In genomic region chr12:108129017-108129812, GRCh38 we compare ENCODE assay signal across 8 cellular contexts. TPM values are rescaled to one million over a fixed set of nuclear protein-coding genes. Genes with fewer than 3 reads are reported as not detected.
A peak's percentile ranks its signal among the peaks of the same experiment; 100 is the strongest.
DNase-seq lines count a peak whose midpoint lies in the region.

WSCD2 (plus strand) TSS chr12:108129288; CDS start chr12:108195833, 66,545 bp downstream.

- no peak within 1 kb of the TSS for H2AFZ ChIP-seq in Karpas-422 (ENCODE audit: low read length)

- H3K9ac ChIP-seq in ES-I3 (ENCODE audit: low read depth, low read length) (peak within 1 kb of the TSS; percentile 64), Karpas-422 (ENCODE audit: low read length) (no peak within 1 kb of the TSS)

- peak within 1 kb of the TSS; percentile 46 for H3K4me3 ChIP-seq in iPS-11a (ENCODE audit: low read depth, low read length)
- no peak within 1 kb of the TSS for H3K4me3 ChIP-seq in Karpas-422 (ENCODE audit: low read length)

- H3K27ac ChIP-seq in Karpas-422 (ENCODE audit: low read length): no peak within 1 kb of the TSS

- no peak within 1 kb of the TSS for H3K4me2 ChIP-seq in Karpas-422 (ENCODE audit: low read depth, low read length, poor library complexity, severe bottlenecking)

- DNase-seq in NCI-H2171 treated with DMSO at 0.1 percent for 48 hours (lab: John Stamatoyannopoulos, UW): peak; percentile 88
- DNase-seq in astrocyte of the hippocampus (ENCODE audit: low read depth, low spot score): peak; percentile 33
- DNase-seq in retina: peak; percentile 88
- DNase-seq in Karpas-422: no peak
- DNase-seq in NAMALWA (ENCODE audit: low spot score): no peak
- DNase-seq in activated gamma-delta T cell treated with Interleukin-2 at 50 U/mL for 16 hours: no peak

- H3K36me3 ChIP-seq in ES-I3 (ENCODE audit: insufficient read depth, low read length): no peaks in the 10 kb centered on the region
- H3K36me3 ChIP-seq in Karpas-422 (ENCODE audit: insufficient read depth, low read length): no peaks in the 10 kb centered on the region

- no peaks in the 10 kb centered on the region for H3K27me3 ChIP-seq in Karpas-422 (ENCODE audit: low read length)

- H3K9me2 ChIP-seq in Karpas-422 (replicated peaks; ENCODE audit: insufficient read depth, low read length): no peaks in the 10 kb centered on the region

- H3K9me3 ChIP-seq in ES-I3 (ENCODE audit: control insufficient read depth, insufficient read depth, low read length): no peaks in the 10 kb centered on the region
- H3K9me3 ChIP-seq in Karpas-422 (ENCODE audit: low read length): no peaks in the 10 kb centered on the region

- no peaks in the 10 kb centered on the region for H4K20me1 ChIP-seq in Karpas-422 (ENCODE audit: insufficient read depth, low read depth, low read length)

- no peaks in the 10 kb centered on the region for H3K79me2 ChIP-seq in Karpas-422 (ENCODE audit: low read length)

- H3K4me1 ChIP-seq in ES-I3 (ENCODE audit: insufficient read depth, low read length) (0 out of 2 replicates have a peak, but pooled peaks cover 4% of the 10 kb centered on the region), Karpas-422 (ENCODE audit: low read length) (no peaks in the 10 kb centered on the region)

RNA-seq across cellular contexts. Expression of gene WSCD2, which starts in this region (rescaled TPM):
- not detected in 2 replicates for total RNA-seq in Karpas-422 (2014; rRNA removed; shearing (Covaris generic); ENCODE audit: low replicate concordance)

Comparison
In these comparisons a context has a peak if more than half of its experiments do, and no peak if none do; other contexts are left out.
1. DNase-seq: peak in NCI-H2171 treated with DMSO at 0.1 percent for 48 hours (single experiment), astrocyte of the hippocampus (single experiment) and retina (single experiment); none in Karpas-422 (single experiment), NAMALWA (single experiment) and activated gamma-delta T cell treated with Interleukin-2 at 50 U/mL for 16 hours (single experiment).